In the genomic region with DNA sequence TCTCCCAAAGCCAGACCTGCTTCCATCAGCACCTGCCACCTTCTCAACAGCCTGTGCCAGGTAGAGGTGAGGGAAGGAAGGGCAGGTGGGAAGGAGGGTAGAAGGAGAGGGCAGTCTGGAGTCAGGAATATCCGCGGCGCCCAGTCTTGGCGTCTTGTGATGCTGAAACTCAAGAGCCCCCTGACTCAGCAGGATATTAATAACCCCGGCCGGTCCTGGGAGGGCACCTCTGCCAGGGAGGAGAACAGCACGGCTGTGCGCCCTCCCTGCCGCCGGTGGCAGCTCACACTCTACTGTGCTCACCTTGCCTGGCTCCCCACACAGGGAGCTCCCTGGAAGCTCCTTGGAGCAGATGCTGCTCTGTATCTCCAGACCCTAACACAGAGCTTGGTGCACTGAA, we compare ENCODE assay signal across 33 cellular contexts. TPM values are rescaled to one million over a fixed set of nuclear protein-coding genes. Genes with fewer than 3 reads are reported as not detected.
"Had no signal": no experiment of that assay in that cellular context is flagged by ENCODE, and none has a peak within 500 bp of the region (broad histone marks: within the 10 kb centered on the region; RNA-seq: fewer than 3 reads in every experiment).

No MANE protein-coding gene starts in this region.

- H3K27me3 ChIP-seq: uterus had no signal

- H3K36me3 ChIP-seq: gastroesophageal sphincter, lower lobe of right lung, uterus had no signal

- H3K4me1 ChIP-seq: body of pancreas, gastroesophageal sphincter, lower lobe of right lung, uterus had no signal

- H3K27ac Mint-ChIP-seq: activated naive CD8-positive, alpha-beta T cell; activated T-cell treated with anti-CD3 and anti-CD28 coated beads, Interleukin-2, amount 50 U/mL, for 72 hours; naive thymus-derived CD8-positive, alpha-beta T cell; stimulated activated effector memory CD8-positive, alpha-beta T cell treated with anti-CD3 and anti-CD28 coated beads, Interleukin-12 subunit alpha, Interleukin-12 subunit beta, amount 100 ng/mL, for 72 hours; stimulated activated naive CD8-positive, alpha-beta T cell treated with anti-CD3 and anti-CD28 coated beads, Interleukin-15, amount 100 ng/mL, for 72 hours; T-helper 1 cell treated with Interleukin-12 subunit alpha and Interleukin-12 subunit beta and Interleukin-4 antibody, amounts not matched to agents 30 μg/mL and 1 μg/mL, for 36 hours; type B pancreatic cell had no signal

- H3K4me3 Mint-ChIP-seq: activated naive CD8-positive, alpha-beta T cell; activated T-cell treated with anti-CD3 and anti-CD28 coated beads, Interleukin-2, amount 50 U/mL, for 72 hours; immature natural killer cell; naive thymus-derived CD8-positive, alpha-beta T cell; neural crest cell; stimulated activated effector memory CD8-positive, alpha-beta T cell treated with anti-CD3 and anti-CD28 coated beads, Interleukin-12 subunit alpha, Interleukin-12 subunit beta, amount 100 ng/mL, for 72 hours; stimulated activated naive CD8-positive, alpha-beta T cell treated with anti-CD3 and anti-CD28 coated beads, Interleukin-15, amount 100 ng/mL, for 72 hours; T-helper 1 cell treated with Interleukin-12 subunit alpha and Interleukin-12 subunit beta and Interleukin-4 antibody, amounts not matched to agents 30 μg/mL and 1 μg/mL, for 36 hours; type B pancreatic cell had no signal

- H3K9me3 Mint-ChIP-seq: activated T-cell treated with anti-CD3 and anti-CD28 coated beads, Interleukin-2, amount 50 U/mL, for 72 hours; immature natural killer cell; naive thymus-derived CD8-positive, alpha-beta T cell; neural crest cell; stimulated activated effector memory CD8-positive, alpha-beta T cell treated with anti-CD3 and anti-CD28 coated beads, Interleukin-12 subunit alpha, Interleukin-12 subunit beta, amount 100 ng/mL, for 72 hours; stimulated activated naive CD8-positive, alpha-beta T cell treated with anti-CD3 and anti-CD28 coated beads, Interleukin-15, amount 100 ng/mL, for 72 hours; T-helper 1 cell treated with Interleukin-12 subunit alpha and Interleukin-12 subunit beta and Interleukin-4 antibody, amounts not matched to agents 30 μg/mL and 1 μg/mL, for 36 hours; type B pancreatic cell had no signal

- H3K36me3 Mint-ChIP-seq: activated naive CD8-positive, alpha-beta T cell; immature natural killer cell; stimulated activated effector memory CD8-positive, alpha-beta T cell treated with anti-CD3 and anti-CD28 coated beads, Interleukin-12 subunit alpha, Interleukin-12 subunit beta, amount 100 ng/mL, for 72 hours; type B pancreatic cell had no signal

- H3K4me3 ChIP-seq: body of pancreas, coronary artery, dorsolateral prefrontal cortex, gastroesophageal sphincter, lower lobe of right lung, uterus had no signal

- H3K27ac ChIP-seq: body of pancreas, coronary artery, dorsolateral prefrontal cortex, gastroesophageal sphincter, lower lobe of right lung, uterus, VCaP had no signal

- H3K4me1 Mint-ChIP-seq: naive thymus-derived CD8-positive, alpha-beta T cell had no signal

- DNase-seq: activated CD4-positive, alpha-beta T cell treated with anti-CD3 and anti-CD28 coated beads for 4 hours; activated CD4-positive, alpha-beta T cell treated with anti-CD3 and anti-CD28 coated beads, Interleukin-2, amount 50 U/mL, for 4 hours; activated naive CD4-positive, alpha-beta T cell treated with Interleukin-2 at 50 U/mL for 16 hours; activated T-cell treated with anti-CD3 and anti-CD28 coated beads for 4 hours; activated T-cell treated with anti-CD3 and anti-CD28 coated beads, Interleukin-2, amount 50 U/mL, for 72 hours; aorta; body of pancreas; cerebellar nuclear complex; dorsolateral prefrontal cortex; effector memory CD4-positive, alpha-beta T cell; hypothalamus; immature natural killer cell; kidney; lower lobe of right lung; mesenchymal stem cell; naive thymus-derived CD8-positive, alpha-beta T cell; occipital lobe; small intestine; stimulated activated CD4-positive, alpha-beta T cell treated with anti-CD3 and anti-CD28 coated beads, Interleukin-4, amount 100 ng/mL, for 24 hours; stimulated activated naive CD8-positive, alpha-beta T cell treated with anti-CD3 and anti-CD28 coated beads, Interleukin-15, amount 100 ng/mL, for 72 hours; substantia nigra; T-helper 9 cell; uterus had no signal

- ATAC-seq: activated T-cell treated with anti-CD3 and anti-CD28 coated beads, Interleukin-2, amount 50 U/mL, for 72 hours; body of pancreas; gastroesophageal sphincter; lower lobe of right lung; naive thymus-derived CD8-positive, alpha-beta T cell; sciatic nerve; stimulated activated effector memory CD8-positive, alpha-beta T cell treated with anti-CD3 and anti-CD28 coated beads, Interleukin-12 subunit alpha, Interleukin-12 subunit beta, amount 100 ng/mL, for 72 hours; stimulated activated naive CD8-positive, alpha-beta T cell treated with anti-CD3 and anti-CD28 coated beads, Interleukin-15, amount 100 ng/mL, for 72 hours had no signal

- H3K9me3 ChIP-seq: body of pancreas, gastroesophageal sphincter, lower lobe of right lung, uterus had no signal

RNA-seq across cellular contexts. Expression of gene NTNG2, which starts 11.6 kb away (rescaled TPM):
- total RNA-seq: epithelial cell of proximal tubule had no signal
